ENCODE assay signal across 8 cellular contexts in the genomic region with DNA sequence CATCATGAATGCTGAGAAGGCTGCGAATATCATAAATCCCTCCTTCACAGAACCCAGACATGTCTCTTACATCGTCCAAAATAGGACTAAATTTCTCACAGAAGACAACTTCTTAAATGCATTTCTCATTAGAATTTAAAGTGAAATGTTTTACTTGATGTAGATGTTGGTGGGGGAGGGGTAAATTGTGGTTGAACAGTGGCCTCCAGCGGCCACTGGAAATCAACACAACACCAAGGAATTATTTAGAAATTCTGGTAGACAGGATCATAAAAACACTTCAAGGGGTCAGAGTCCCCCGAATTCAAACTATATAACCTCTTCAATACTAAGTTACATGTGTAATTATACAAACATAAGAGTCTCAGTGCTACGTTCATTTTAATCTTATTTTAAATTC.
A peak's percentile ranks its signal among the peaks of the same experiment; 100 is the strongest.
DNase-seq lines count a peak whose midpoint lies in the region; ATAC-seq, FAIRE-seq and TF ChIP-seq lines count a peak whose summit lies in the region.

No MANE protein-coding gene starts in this region.

- TF ChIP-seq POLR2A in NB4 (IDR thresholded peaks at IDR 0.05; ENCODE audit: extremely low read depth, insufficient read length) (no peak), GM12878 (IDR thresholded peaks at IDR 0.05; ENCODE audit: low read depth, low read length) (no peak), right lobe of liver (IDR thresholded peaks at IDR 0.05) (no peak)

- in situ Hi-C loops in GM12878 (cut with MboI) = no loop called here

- H3K4me1 ChIP-seq in GM12878 (ENCODE audit: control insufficient read depth, insufficient read depth, low read length) (no peaks in the 10 kb centered on the region), right lobe of liver (no peaks in the 10 kb centered on the region)

- peak; percentile 39 for TF ChIP-seq CTCF in NB4 (IDR thresholded peaks at IDR 0.05; ENCODE audit: low read depth, low read length)
- TF ChIP-seq CTCF in GM12878 (IDR thresholded peaks at IDR 0.05 in 2 of 3, conservative IDR thresholded peaks at IDR 0.05 in 1 of 3; ENCODE audit: control insufficient read depth in 2 of 3, extremely low read depth in 1 of 3, insufficient read depth in 1 of 3, low read depth in 3 of 3, low read length in 3 of 3) = peak; percentile 39 to 71 (median 43); a peak in 5 of 6 replicates
- TF ChIP-seq CTCF in right lobe of liver (IDR thresholded peaks at IDR 0.05) = peak; percentile 44 to 61 (median 54)

- no TSS peak for BruUV-seq in GM12878 (replicated peaks; lab: Mats Ljungman, UMichigan)

- H2AFZ ChIP-seq in GM12878 (ENCODE audit: control insufficient read depth, low read depth, low read length) = peak overlapping the region; percentile 41

- no peaks in the 10 kb centered on the region for H3K4me1 Mint-ChIP-seq in activated T-cell treated with anti-CD3 and anti-CD28 coated beads, Interleukin-2, amount 50 U/mL, for 72 hours (ENCODE audit: low read depth)

- H3K27me3 ChIP-seq in GM12878 (replicated peaks in 1 of 2; ENCODE audit: control insufficient read depth in 2 of 2, insufficient read depth in 2 of 2, low read length in 1 of 2) (no peaks in the 10 kb centered on the region), right lobe of liver (no peaks in the 10 kb centered on the region)

- CTCF ChIA-PET in GM12878 (lab: Yijun Ruan, JAX) = interaction anchor here (2.5 to 3.2 kb wide), 2 partner anchors 42 kb away, joined by 8 to 15 read pairs; no protein-coding TSS in a partner anchor

- DNase-seq in ELF-1 (ENCODE audit: low read depth, low spot score) (peak; percentile 27), NB4 (ENCODE audit: low read depth) (peak; percentile 61), GM12878 (ENCODE audit: low read depth, low spot score) (no peak), right lobe of liver (no peak), GM19240 (ENCODE audit: insufficient read length, low spot score) (no peak)
- no peak for DNase-seq in activated T-cell treated with anti-CD3 and anti-CD28 coated beads, Interleukin-2, amount 50 U/mL, for 72 hours

- no peaks in the 10 kb centered on the region for H3K36me3 ChIP-seq in GM12878 (ENCODE audit: control insufficient read depth in 2 of 2, insufficient read depth in 2 of 2, low read length in 1 of 2)
- no peaks in the 10 kb centered on the region for H3K36me3 ChIP-seq in right lobe of liver

- H3K27ac ChIP-seq in GM12878 (ENCODE audit: control insufficient read depth, insufficient read depth) = no peak overlapping the region
- H3K27ac ChIP-seq in right lobe of liver = no peak overlapping the region

- H3K4me3 Mint-ChIP-seq in activated T-cell treated with anti-CD3 and anti-CD28 coated beads, Interleukin-2, amount 50 U/mL, for 72 hours = no peak overlapping the region

- peak; percentile 55 for TF ChIP-seq RAD21 in GM12878 (IDR thresholded peaks at IDR 0.05; ENCODE audit: insufficient read depth, low read depth, low read length)

- no peaks in the 10 kb centered on the region for H3K36me3 Mint-ChIP-seq in activated T-cell treated with anti-CD3 and anti-CD28 coated beads, Interleukin-2, amount 50 U/mL, for 72 hours (ENCODE audit: insufficient read depth in 2 of 2)

- intact Hi-C loops in GM12878 (cut with micrococcal nuclease; ENCODE audit: unreplicated experiment) = loop anchor here (10.0 kb wide), 1 partner anchor 688 kb away; no protein-coding TSS in a partner anchor
- intact Hi-C loops in right lobe of liver (cut with DNase I) = no loop called here

- no peak for TF ChIP-seq EP300 in GM12878 (IDR thresholded peaks at IDR 0.05; ENCODE audit: borderline replicate concordance in 1 of 2, control insufficient read depth in 1 of 2, low read depth in 2 of 2, low read length in 2 of 2)

- H3K9ac ChIP-seq in GM12878 (ENCODE audit: control insufficient read depth, insufficient read depth, low read length) = no peak overlapping the region

- H4K20me1 ChIP-seq in GM12878 (ENCODE audit: control insufficient read depth, insufficient read depth) = no peaks in the 10 kb centered on the region

- no peaks in the 10 kb centered on the region for H3K9me3 Mint-ChIP-seq in activated T-cell treated with anti-CD3 and anti-CD28 coated beads, Interleukin-2, amount 50 U/mL, for 72 hours

- H3K4me2 ChIP-seq in GM12878 (ENCODE audit: control insufficient read depth, insufficient read depth) = no peak overlapping the region

- H3K9me3 ChIP-seq in GM12878 (replicated peaks; ENCODE audit: control insufficient read depth, insufficient read depth, low read length) (no peaks in the 10 kb centered on the region; the same call in 2 of the 3 replicates), right lobe of liver (no peaks in the 10 kb centered on the region)

- ATAC-seq in GM21723 (IDR thresholded peaks at IDR 0.05; ENCODE audit: unreplicated experiment) (peak; percentile 77), GM12878 (peak; percentile 84), right lobe of liver (peak; percentile 51 to 67 (median 56)), HG03520 (IDR thresholded peaks at IDR 0.05; ENCODE audit: unreplicated experiment) (no peak)
- ATAC-seq in activated T-cell treated with anti-CD3 and anti-CD28 coated beads, Interleukin-2, amount 50 U/mL, for 72 hours (replicated peaks in 1 of 2) = no peak

- H3K4me3 ChIP-seq in NB4 (ENCODE audit: low read depth, low read length) (no peak overlapping the region), GM12878 (no peak overlapping the region), right lobe of liver (no peak overlapping the region)

- no peaks in the 10 kb centered on the region for H3K79me2 ChIP-seq in GM12878 (ENCODE audit: control insufficient read depth, insufficient read depth, low read length)

- no peak for FAIRE-seq in GM12878 (lab: Jason Lieb, UNC)

- 12% methylated on average over 5 of the region's 5 CpGs for WGBS in GM12878 (ENCODE audit: insufficient coverage, insufficient replicate concordance, low lambda C conversion rate, missing lambda C conversion rate)
- 17% methylated on average over 5 of the region's 5 CpGs for WGBS in right lobe of liver (ENCODE audit: insufficient coverage, low coverage, low lambda C conversion rate, missing lambda C conversion rate)

- no peak overlapping the region for H3K27ac Mint-ChIP-seq in activated T-cell treated with anti-CD3 and anti-CD28 coated beads, Interleukin-2, amount 50 U/mL, for 72 hours

- POLR2A ChIA-PET in GM12878 (lab: Charles Lee) = no interaction called here

- no peaks in the 10 kb centered on the region for H3K27me3 Mint-ChIP-seq in activated T-cell treated with anti-CD3 and anti-CD28 coated beads, Interleukin-2, amount 50 U/mL, for 72 hours (ENCODE audit: low read depth)

- RAD21 ChIA-PET in GM12878 (lab: Charles Lee; ENCODE audit: unreplicated experiment) = no interaction called here

- SMC1A ChIA-PET in GM12878 (lab: Charles Lee; ENCODE audit: uncharacterized antibody, unreplicated experiment) = interaction anchor here (2.3 kb wide), 1 partner anchor 42 kb away, joined by 10 read pairs; no protein-coding TSS in a partner anchor

TF ChIP-seq in GM12878, 131 proteins besides CTCF, POLR2A, EP300 and RAD21:
- no peak for TF ChIP-seq SREBF2 (IDR thresholded peaks at IDR 0.05; ENCODE audit: low read length)
- TF ChIP-seq, protein P1, sequence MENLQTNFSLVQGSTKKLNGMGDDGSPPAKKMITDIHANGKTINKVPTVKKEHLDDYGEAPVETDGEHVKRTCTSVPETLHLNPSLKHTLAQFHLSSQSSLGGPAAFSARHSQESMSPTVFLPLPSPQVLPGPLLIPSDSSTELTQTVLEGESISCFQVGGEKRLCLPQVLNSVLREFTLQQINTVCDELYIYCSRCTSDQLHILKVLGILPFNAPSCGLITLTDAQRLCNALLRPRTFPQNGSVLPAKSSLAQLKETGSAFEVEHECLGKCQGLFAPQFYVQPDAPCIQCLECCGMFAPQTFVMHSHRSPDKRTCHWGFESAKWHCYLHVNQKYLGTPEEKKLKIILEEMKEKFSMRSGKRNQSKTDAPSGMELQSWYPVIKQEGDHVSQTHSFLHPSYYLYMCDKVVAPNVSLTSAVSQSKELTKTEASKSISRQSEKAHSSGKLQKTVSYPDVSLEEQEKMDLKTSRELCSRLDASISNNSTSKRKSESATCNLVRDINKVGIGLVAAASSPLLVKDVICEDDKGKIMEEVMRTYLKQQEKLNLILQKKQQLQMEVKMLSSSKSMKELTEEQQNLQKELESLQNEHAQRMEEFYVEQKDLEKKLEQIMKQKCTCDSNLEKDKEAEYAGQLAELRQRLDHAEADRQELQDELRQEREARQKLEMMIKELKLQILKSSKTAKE (IDR thresholded peaks at IDR 0.05; ENCODE audit: low read depth, poor library complexity, severe bottlenecking) = peak; percentile 34
- TF ChIP-seq RB1 (IDR thresholded peaks at IDR 0.05; ENCODE audit: borderline replicate concordance) = peak; percentile 20; the same call in 1 of the 2 replicates
- TF ChIP-seq MYB (IDR thresholded peaks at IDR 0.05; ENCODE audit: borderline replicate concordance, low read depth, low read length) = no peak
- peak; percentile 61; the same call in 1 of the 2 replicates for TF ChIP-seq SMC3 (IDR thresholded peaks at IDR 0.05; ENCODE audit: borderline replicate concordance, low read length)
- TF ChIP-seq RUNX3 (IDR thresholded peaks at IDR 0.05; ENCODE audit: low read length) = peak; percentile 62

Comparison
In these comparisons a context has a peak if more than half of its experiments do, and no peak if none do; other contexts are left out.
1. DNase-seq: peak in ELF-1 (single experiment) and NB4 (single experiment); none in GM12878 (single experiment), right lobe of liver (0 of 3), activated T-cell treated with anti-CD3 and anti-CD28 coated beads, Interleukin-2, amount 50 U/mL, for 72 hours (0 of 2) and GM19240 (single experiment).
2. ATAC-seq: peak in GM21723 (single experiment), GM12878 (single experiment) and right lobe of liver (4 of 4); none in HG03520 (single experiment) and activated T-cell treated with anti-CD3 and anti-CD28 coated beads, Interleukin-2, amount 50 U/mL, for 72 hours (0 of 2).
3. Peak in every context shown above with its lines, with median percentiles within 50 percentile points of each other: CTCF ChIP-seq.